In the genomic region with DNA sequence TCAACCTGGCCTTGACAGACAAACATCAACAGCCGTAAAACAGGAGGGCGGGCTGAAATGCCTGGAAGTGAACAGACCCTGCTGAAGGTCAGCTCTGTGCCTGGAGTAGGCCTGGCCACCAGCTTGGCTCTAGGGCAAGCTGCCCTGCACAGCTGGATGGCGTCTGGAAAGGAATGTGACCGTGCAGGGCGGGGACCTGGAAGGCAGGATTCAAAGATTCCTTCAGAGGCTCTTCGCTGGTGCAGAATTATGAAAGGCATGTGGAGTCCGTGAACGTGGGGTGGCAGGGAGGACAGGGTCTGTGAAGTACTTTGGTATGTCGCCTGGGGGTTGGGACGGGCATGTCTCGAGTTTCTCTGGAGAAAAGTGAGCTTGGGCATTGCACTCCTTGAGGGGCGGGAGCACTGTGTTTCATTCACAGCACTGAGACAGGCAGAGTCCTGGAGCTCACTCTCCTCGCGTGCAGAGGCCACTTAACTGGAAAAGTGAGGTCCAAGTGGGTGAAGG, we compare ENCODE assay signal across 8 cellular contexts. TPM values are rescaled to one million over a fixed set of nuclear protein-coding genes. Genes with fewer than 3 reads are reported as not detected.
DNase-seq lines count a peak whose midpoint lies in the region; ATAC-seq and TF ChIP-seq lines count a peak whose summit lies in the region.

No MANE protein-coding gene starts in this region.

- peak overlapping the region; percentile 99 for H3K4me2 ChIP-seq in MM.1S (ENCODE audit: low read depth, low read length)

- H3F3A ChIP-seq in MM.1S (ENCODE audit: insufficient read depth, low read length) = peaks cover 16% of the 10 kb centered on the region

- H3K36me3 Mint-ChIP-seq in naive B cell = peaks cover 0 to 7% of the 10 kb centered on the region in 2 donors

- H3K79me2 ChIP-seq in MM.1S (ENCODE audit: low read length) = peaks cover 45% of the 10 kb centered on the region

- H3K9me3 Mint-ChIP-seq in naive B cell = no peaks in the 10 kb centered on the region

- no peaks in the 10 kb centered on the region for H3K36me3 ChIP-seq in MM.1S (replicated peaks; ENCODE audit: insufficient read depth, low read length)

- no peaks in the 10 kb centered on the region for H4K20me1 ChIP-seq in MM.1S (ENCODE audit: insufficient read depth, low read length)

- no peaks in the 10 kb centered on the region for H3K9me2 ChIP-seq in MM.1S (replicated peaks; ENCODE audit: insufficient read depth, low read length)

- peak overlapping the region; percentile 76; the same call in 1 of the 2 replicates for H3K9ac ChIP-seq in MM.1S (ENCODE audit: low read length)

- no peak overlapping the region for H2AFZ ChIP-seq in MM.1S (ENCODE audit: low read length)

- H3K27me3 ChIP-seq in MM.1S (replicated peaks; ENCODE audit: insufficient read depth, low read length) = peaks cover 6% of the 10 kb centered on the region

- ATAC-seq in naive B cell (ENCODE audit: low read depth in 2 of 2) (no peak), HG03378 (IDR thresholded peaks at IDR 0.05; ENCODE audit: unreplicated experiment) (no peak), GM18498 (IDR thresholded peaks at IDR 0.05; ENCODE audit: unreplicated experiment) (no peak)

- TF ChIP-seq CTCF in MM.1S (IDR thresholded peaks at IDR 0.05; ENCODE audit: low read length) = no peak

- H3K27ac ChIP-seq in MM.1S (ENCODE audit: low read length) = no peak overlapping the region

- peak; percentile 26 for DNase-seq in COLO829 (ENCODE audit: low spot score)
- no peak for DNase-seq in MM.1S
- DNase-seq in dermis blood vessel endothelial cell = peak; percentile 35
- no peak for DNase-seq in naive B cell
- DNase-seq in SK-N-DZ (ENCODE audit: low spot score) = no peak
- no peak for DNase-seq in CD1c-positive myeloid dendritic cell (ENCODE audit: extremely low spot score)

- H3K4me1 Mint-ChIP-seq in naive B cell = peaks cover 70 to 80% (median 75%) of the 10 kb centered on the region in 3 donors

- H3K4me3 Mint-ChIP-seq in naive B cell = peak overlapping the region; percentile 89 to 99 (median 97)

- H3K4me3 ChIP-seq in MM.1S (ENCODE audit: low read length) = peak overlapping the region; percentile 96

- H3K4me1 ChIP-seq in MM.1S (ENCODE audit: low read length) = peaks cover 30% of the 10 kb centered on the region

- no peaks in the 10 kb centered on the region for H3K9me3 ChIP-seq in MM.1S (replicated peaks; ENCODE audit: insufficient read depth, low read length)

- H3K27me3 Mint-ChIP-seq in naive B cell = no peaks in the 10 kb centered on the region

- peak overlapping the region in 4 of 6 donors; percentile 81 to 96 (median 92) for H3K27ac Mint-ChIP-seq in naive B cell

RNA-seq across cellular contexts. Expression of gene EHD1, which starts 1.5 kb away (rescaled TPM):
- total RNA-seq in dermis blood vessel endothelial cell = 75.9 and 125 TPM in 2 replicates
- polyA plus RNA-seq in naive B cell (ENCODE audit: low read depth in 6 of 6) = 100 to 1,000 TPM in 2 of 6 donors, 10 to 100 TPM in 4; 65.3 to 119 (median 90.7) TPM
- polyA plus RNA-seq in SK-N-DZ (2014; cell fraction: cytosol; rRNA removed) = 28.2 TPM in 2 replicates
- polyA plus RNA-seq in SK-N-DZ (2014; cell fraction: nucleus; rRNA removed) = 8.5 and 14.2 TPM in 2 replicates

RNA-seq across cellular contexts. Expression of gene CDC42BPG, which starts 32.4 kb away (rescaled TPM):
- total RNA-seq in dermis blood vessel endothelial cell = 0.34 and 0.37 TPM in 2 replicates
- polyA plus RNA-seq in naive B cell (ENCODE audit: low read depth in 6 of 6) = under 1 TPM in 4 of 6 donors, not detected in 2; 0.17 to 0.57 (median 0.33) TPM
- polyA plus RNA-seq in SK-N-DZ (2014; cell fraction: cytosol; rRNA removed) = 0.17 and 0.73 TPM in 2 replicates
- polyA plus RNA-seq in SK-N-DZ (2014; cell fraction: nucleus; rRNA removed) = 1.4 and 1.8 TPM in 2 replicates

RNA-seq across cellular contexts. Expression of gene ATG2A, which starts 40.1 kb away (rescaled TPM):
- total RNA-seq in dermis blood vessel endothelial cell = 17.7 and 24.8 TPM in 2 replicates
- polyA plus RNA-seq in naive B cell (ENCODE audit: low read depth in 6 of 6) = 1 to 10 TPM in 5 of 6 donors, not detected in 1; 2.8 to 5.0 (median 3.4) TPM
- 5.0 and 5.6 TPM in 2 replicates for polyA plus RNA-seq in SK-N-DZ (2014; cell fraction: cytosol; rRNA removed)
- 18.2 and 29.8 TPM in 2 replicates for polyA plus RNA-seq in SK-N-DZ (2014; cell fraction: nucleus; rRNA removed)

RNA-seq across cellular contexts. Expression of gene PPP2R5B, which starts 47.6 kb away (rescaled TPM):
- total RNA-seq in dermis blood vessel endothelial cell = 14.1 and 15.0 TPM in 2 replicates
- 10 to 100 TPM in 3 of 6 donors, 1 to 10 TPM in 3; 7.2 to 15.1 (median 10.2) TPM for polyA plus RNA-seq in naive B cell (ENCODE audit: low read depth in 6 of 6)
- polyA plus RNA-seq in SK-N-DZ (2014; cell fraction: cytosol; rRNA removed) = 4.8 and 5.5 TPM in 2 replicates
- 10.7 and 18.2 TPM in 2 replicates for polyA plus RNA-seq in SK-N-DZ (2014; cell fraction: nucleus; rRNA removed)

RNA-seq across cellular contexts. Expression of gene GPHA2, which starts 58.8 kb away (rescaled TPM):
- total RNA-seq in dermis blood vessel endothelial cell = not detected in 2 replicates
- not detected for polyA plus RNA-seq in naive B cell (ENCODE audit: low read depth in 6 of 6)
- polyA plus RNA-seq in SK-N-DZ (2014; cell fraction: cytosol; rRNA removed) = not detected in 2 replicates
- polyA plus RNA-seq in SK-N-DZ (2014; cell fraction: nucleus; rRNA removed) = 0.27 TPM in 1 of 2 replicates, not detected in the other

Comparison
In these comparisons a context has a peak if more than half of its experiments do, and no peak if none do; other contexts are left out.
1. DNase-seq: peak in COLO829 (single experiment) and dermis blood vessel endothelial cell (single experiment); none in MM.1S (single experiment), naive B cell (single experiment), SK-N-DZ (single experiment) and CD1c-positive myeloid dendritic cell (single experiment).